1 cellular context compared by ENCODE assay signal in the genomic region with DNA sequence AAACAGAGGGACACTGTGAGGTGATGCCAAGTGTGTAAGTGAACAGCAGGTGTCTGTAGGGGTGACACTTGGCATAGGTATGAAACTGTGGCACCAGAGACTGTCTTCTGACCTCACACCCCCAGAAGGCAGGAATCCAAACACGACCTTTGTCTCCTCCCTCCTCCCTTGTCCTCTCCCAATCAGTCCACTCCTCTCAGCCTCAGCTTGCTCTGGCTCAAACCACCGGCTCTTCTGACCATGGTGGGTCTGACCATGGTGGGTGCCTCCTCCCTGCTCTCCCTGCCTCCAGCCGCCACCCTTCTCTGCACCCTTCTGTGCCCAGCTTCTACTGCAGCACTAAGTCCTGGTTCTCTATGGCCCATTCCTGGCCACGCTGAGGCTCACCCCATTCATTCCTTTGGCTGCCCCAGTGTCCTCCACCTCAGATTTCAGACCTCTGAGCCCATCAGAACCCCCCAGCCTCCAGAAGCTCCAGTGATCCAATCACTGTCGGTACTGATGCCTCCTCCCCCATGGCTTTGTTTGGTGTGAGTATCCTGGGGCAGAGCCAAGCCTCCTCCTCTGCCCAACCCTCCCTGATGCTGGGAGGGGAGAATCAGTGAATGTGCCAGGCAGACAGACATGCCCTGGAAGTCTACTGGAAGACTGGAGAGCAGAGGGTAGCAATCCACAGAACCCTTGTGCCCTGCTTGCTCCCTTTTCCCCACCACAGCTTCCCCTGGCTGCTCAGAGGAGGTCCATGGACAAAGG.
TF ChIP-seq lines count a peak whose summit lies in the region.

No MANE protein-coding gene starts in this region.

TF ChIP-seq in HEK293, 187 proteins besides CTCF, POLR2A, EP300 and RAD21 (continued from another document):
- TF ChIP-seq, protein P1, sequence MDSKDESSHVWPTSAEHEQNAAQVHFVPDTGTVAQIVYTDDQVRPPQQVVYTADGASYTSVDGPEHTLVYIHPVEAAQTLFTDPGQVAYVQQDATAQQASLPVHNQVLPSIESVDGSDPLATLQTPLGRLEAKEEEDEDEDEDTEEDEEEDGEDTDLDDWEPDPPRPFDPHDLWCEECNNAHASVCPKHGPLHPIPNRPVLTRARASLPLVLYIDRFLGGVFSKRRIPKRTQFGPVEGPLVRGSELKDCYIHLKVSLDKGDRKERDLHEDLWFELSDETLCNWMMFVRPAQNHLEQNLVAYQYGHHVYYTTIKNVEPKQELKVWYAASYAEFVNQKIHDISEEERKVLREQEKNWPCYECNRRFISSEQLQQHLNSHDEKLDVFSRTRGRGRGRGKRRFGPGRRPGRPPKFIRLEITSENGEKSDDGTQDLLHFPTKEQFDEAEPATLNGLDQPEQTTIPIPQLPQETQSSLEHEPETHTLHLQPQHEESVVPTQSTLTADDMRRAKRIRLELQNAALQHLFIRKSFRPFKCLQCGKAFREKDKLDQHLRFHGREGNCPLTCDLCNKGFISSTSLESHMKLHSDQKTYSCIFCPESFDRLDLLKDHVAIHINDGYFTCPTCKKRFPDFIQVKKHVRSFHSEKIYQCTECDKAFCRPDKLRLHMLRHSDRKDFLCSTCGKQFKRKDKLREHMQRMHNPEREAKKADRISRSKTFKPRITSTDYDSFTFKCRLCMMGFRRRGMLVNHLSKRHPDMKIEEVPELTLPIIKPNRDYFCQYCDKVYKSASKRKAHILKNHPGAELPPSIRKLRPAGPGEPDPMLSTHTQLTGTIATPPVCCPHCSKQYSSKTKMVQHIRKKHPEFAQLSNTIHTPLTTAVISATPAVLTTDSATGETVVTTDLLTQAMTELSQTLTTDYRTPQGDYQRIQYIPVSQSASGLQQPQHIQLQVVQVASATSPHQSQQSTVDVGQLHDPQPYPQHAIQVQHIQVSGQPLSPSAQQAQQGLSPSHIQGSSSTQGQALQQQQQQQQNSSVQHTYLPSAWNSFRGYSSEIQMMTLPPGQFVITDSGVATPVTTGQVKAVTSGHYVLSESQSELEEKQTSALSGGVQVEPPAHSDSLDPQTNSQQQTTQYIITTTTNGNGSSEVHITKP (tag by site-specific recombination; IDR thresholded peaks at IDR 0.05) = peak; percentile 80
- no peak for TF ChIP-seq RBAK (tag by site-specific recombination; IDR thresholded peaks at IDR 0.05)
- TF ChIP-seq HOXC10 (CRISPR knock-in tag; IDR thresholded peaks at IDR 0.05) = no peak
- no peak for TF ChIP-seq ZNF24 (tag by site-specific recombination; IDR thresholded peaks at IDR 0.05)
- TF ChIP-seq ZNF548 (tag by site-specific recombination; IDR thresholded peaks at IDR 0.05) = no peak
- TF ChIP-seq, protein P2, sequence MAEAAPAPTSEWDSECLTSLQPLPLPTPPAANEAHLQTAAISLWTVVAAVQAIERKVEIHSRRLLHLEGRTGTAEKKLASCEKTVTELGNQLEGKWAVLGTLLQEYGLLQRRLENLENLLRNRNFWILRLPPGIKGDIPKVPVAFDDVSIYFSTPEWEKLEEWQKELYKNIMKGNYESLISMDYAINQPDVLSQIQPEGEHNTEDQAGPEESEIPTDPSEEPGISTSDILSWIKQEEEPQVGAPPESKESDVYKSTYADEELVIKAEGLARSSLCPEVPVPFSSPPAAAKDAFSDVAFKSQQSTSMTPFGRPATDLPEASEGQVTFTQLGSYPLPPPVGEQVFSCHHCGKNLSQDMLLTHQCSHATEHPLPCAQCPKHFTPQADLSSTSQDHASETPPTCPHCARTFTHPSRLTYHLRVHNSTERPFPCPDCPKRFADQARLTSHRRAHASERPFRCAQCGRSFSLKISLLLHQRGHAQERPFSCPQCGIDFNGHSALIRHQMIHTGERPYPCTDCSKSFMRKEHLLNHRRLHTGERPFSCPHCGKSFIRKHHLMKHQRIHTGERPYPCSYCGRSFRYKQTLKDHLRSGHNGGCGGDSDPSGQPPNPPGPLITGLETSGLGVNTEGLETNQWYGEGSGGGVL (tag by site-specific recombination; IDR thresholded peaks at IDR 0.05) = 0 out of 2 replicates have a peak, but pooled peaks have one; percentile 9
- 0 out of 2 replicates have a peak, but pooled peaks have one; percentile 10 for TF ChIP-seq KLF1 (tag by site-specific recombination; IDR thresholded peaks at IDR 0.05)
- TF ChIP-seq ZNF501 (tag by site-specific recombination; IDR thresholded peaks at IDR 0.05) = no peak
- TF ChIP-seq, protein P3, sequence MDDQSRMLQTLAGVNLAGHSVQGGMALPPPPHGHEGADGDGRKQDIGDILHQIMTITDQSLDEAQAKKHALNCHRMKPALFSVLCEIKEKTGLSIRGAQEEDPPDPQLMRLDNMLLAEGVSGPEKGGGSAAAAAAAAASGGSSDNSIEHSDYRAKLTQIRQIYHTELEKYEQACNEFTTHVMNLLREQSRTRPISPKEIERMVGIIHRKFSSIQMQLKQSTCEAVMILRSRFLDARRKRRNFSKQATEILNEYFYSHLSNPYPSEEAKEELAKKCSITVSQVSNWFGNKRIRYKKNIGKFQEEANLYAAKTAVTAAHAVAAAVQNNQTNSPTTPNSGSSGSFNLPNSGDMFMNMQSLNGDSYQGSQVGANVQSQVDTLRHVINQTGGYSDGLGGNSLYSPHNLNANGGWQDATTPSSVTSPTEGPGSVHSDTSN (CRISPR knock-in tag; IDR thresholded peaks at IDR 0.05) = no peak
- TF ChIP-seq, protein P4, sequence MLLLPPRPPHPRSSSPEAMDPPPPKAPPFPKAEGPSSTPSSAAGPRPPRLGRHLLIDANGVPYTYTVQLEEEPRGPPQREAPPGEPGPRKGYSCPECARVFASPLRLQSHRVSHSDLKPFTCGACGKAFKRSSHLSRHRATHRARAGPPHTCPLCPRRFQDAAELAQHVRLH (tag by site-specific recombination; IDR thresholded peaks at IDR 0.05) = no peak
- no peak for TF ChIP-seq ZSCAN30 (tag by site-specific recombination; IDR thresholded peaks at IDR 0.05)
